In the genomic region with DNA sequence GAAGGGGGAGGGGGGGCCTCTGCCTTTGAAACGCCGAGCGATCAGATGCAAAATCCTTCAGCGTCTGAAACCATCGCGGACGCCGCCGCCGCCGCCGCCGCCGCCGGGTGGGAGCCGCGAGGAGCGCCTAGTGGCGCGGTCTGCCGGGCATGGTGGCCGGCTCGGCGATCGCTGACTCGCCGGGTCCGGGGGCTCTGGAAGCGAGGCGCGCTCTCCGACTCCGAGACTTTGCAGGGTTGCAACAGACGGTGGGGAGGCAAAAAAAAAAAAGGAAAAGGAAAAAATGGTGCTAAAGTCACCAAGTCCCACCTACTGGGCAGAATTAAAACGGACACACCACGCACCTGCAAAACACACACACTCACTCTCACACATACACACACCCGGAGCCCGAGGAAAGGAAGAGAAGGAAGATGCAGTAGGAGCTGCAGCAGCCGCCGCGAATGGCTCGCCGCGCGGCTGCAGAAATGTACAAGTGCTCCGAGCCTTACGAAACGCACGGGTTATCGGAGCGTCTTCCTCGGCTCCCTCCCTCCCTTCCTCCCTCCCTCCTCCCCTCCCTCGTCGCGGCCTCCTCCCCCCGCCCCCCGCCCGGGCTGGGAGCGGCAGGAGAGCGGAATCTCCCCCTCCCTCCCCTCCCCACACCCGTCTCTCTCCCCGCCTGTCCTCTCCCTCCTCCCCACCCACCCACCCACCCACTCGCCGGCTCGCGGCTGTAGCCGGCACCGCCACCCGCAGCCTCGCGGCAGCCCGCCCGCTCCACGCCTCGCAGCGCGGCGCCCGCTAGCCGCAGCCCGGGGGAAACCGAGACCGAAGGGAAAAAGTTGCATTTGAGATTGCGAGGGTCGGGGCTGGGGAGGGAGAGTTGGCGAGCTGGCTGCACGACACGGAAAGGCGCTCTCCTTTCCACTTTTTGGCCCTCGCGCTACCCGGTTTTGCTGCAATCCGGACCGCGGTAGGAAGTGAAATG, we compare ENCODE assay signal across 9 cellular contexts. TPM values are rescaled to one million over a fixed set of nuclear protein-coding genes. Genes with fewer than 3 reads are reported as not detected.
A peak's percentile ranks its signal among the peaks of the same experiment; 100 is the strongest.
DNase-seq lines count a peak whose midpoint lies in the region; ATAC-seq and TF ChIP-seq lines count a peak whose summit lies in the region.
"Had no signal": no experiment of that assay in that cellular context is flagged by ENCODE, and none has a peak within 500 bp of the region (broad histone marks: within the 10 kb centered on the region; RNA-seq: fewer than 3 reads in every experiment).

A gene (minus strand): TSS at position 479 of the 970 bp plus-strand sequence. CDS start 586 bp downstream, outside the sequence.

- POLR2A ChIA-PET in PC-9 (lab: Charles Lee; ENCODE audit: unreplicated experiment): no interaction called here

- no peak within 1 kb of the TSS for H3K4ac ChIP-seq in H9 (ENCODE audit: low read depth, low read length)

- TF ChIP-seq CTCF in H9 (conservative IDR thresholded peaks at IDR 0.05) (0 out of 3 replicates have a peak, but pooled peaks have one; percentile 12), smooth muscle cell (IDR thresholded peaks at IDR 0.05; ENCODE audit: borderline replicate concordance, insufficient read depth, poor library complexity, severe bottlenecking) (no peak), PC-9 (conservative IDR thresholded peaks at IDR 0.05) (no peak)

- no peak within 1 kb of the TSS for H4K5ac ChIP-seq in H9 (ENCODE audit: insufficient read length, low read depth, low read length)

- H2BK12ac ChIP-seq in H9 (ENCODE audit: insufficient read length, low read depth, low read length): no peak within 1 kb of the TSS

- peaks cover 0 to 3% (median 0%) of the 10 kb centered on the region in 3 experiments; a peak in 2 of 7 replicates for H3K36me3 Mint-ChIP-seq in H9 (ENCODE audit: insufficient read depth in 1 of 3, low read depth in 3 of 3)
- H3K36me3 Mint-ChIP-seq in activated naive CD8-positive, alpha-beta T cell: no peaks in the 10 kb centered on the region

- H2AFZ ChIP-seq in ACC112 (ENCODE audit: low read length, unreplicated experiment): no peak within 1 kb of the TSS
- H2AFZ ChIP-seq in H9 (ENCODE audit: low read length): no peak within 1 kb of the TSS
- peak within 1 kb of the TSS; percentile 43 for H2AFZ ChIP-seq in smooth muscle cell (ENCODE audit: low read depth)
- no peak within 1 kb of the TSS for H2AFZ ChIP-seq in PC-9

- H4K20me1 ChIP-seq in H9 (ENCODE audit: control insufficient read depth, insufficient read depth, insufficient read length): no peaks in the 10 kb centered on the region
- no peaks in the 10 kb centered on the region for H4K20me1 ChIP-seq in smooth muscle cell (ENCODE audit: low read depth)
- no peaks in the 10 kb centered on the region for H4K20me1 ChIP-seq in PC-9 (ENCODE audit: insufficient read depth)

- peak within 1 kb of the TSS; percentile 83 to 96 for H3K4me3 Mint-ChIP-seq in H9
- peak within 1 kb of the TSS; percentile 85 for H3K4me3 Mint-ChIP-seq in activated naive CD8-positive, alpha-beta T cell

- H3K27me3 Mint-ChIP-seq in H9 (ENCODE audit: low read depth): peaks cover 93% of the 10 kb centered on the region
- H3K27me3 Mint-ChIP-seq in activated naive CD8-positive, alpha-beta T cell: peaks cover 30% of the 10 kb centered on the region

- H3K4me3 ChIP-seq in ACC112 (ENCODE audit: low read depth, low read length) (peak within 1 kb of the TSS; percentile 59), iPS-20b (ENCODE audit: low read length) (peak within 1 kb of the TSS; percentile 84), smooth muscle cell (peak within 1 kb of the TSS; percentile 54), PC-9 (no peak within 1 kb of the TSS)

- H3K4me1 ChIP-seq in ACC112 (ENCODE audit: control insufficient read depth, insufficient read depth, low read length, unreplicated experiment): no peaks in the 10 kb centered on the region
- no peaks in the 10 kb centered on the region for H3K4me1 ChIP-seq in H9 (ENCODE audit: insufficient read depth, low read length)
- H3K4me1 ChIP-seq in iPS-20b (ENCODE audit: insufficient read depth, low read length): peaks cover 4% of the 10 kb centered on the region; the same call in 1 of the 2 replicates
- peaks cover 5% of the 10 kb centered on the region for H3K4me1 ChIP-seq in smooth muscle cell (ENCODE audit: low read depth)
- H3K4me1 ChIP-seq in PC-9 (replicated peaks; ENCODE audit: insufficient read depth): no peaks in the 10 kb centered on the region

- H3K56ac ChIP-seq in H9 (ENCODE audit: insufficient read length, low read depth, low read length): no peak within 1 kb of the TSS

- no CpG with 5 or more reads among the region's 95 CpGs for WGBS in H9 (ENCODE audit: extremely low coverage, insufficient read length, low lambda C conversion rate)
- 2% methylated on average over 60 of the region's 95 CpGs for WGBS in smooth muscle cell (ENCODE audit: low lambda C conversion rate)

- no peaks in the 10 kb centered on the region for H3K79me1 ChIP-seq in H9 (ENCODE audit: insufficient read depth, low read depth, low read length, poor library complexity, severe bottlenecking)

- no peak within 1 kb of the TSS for H2AK5ac ChIP-seq in H9 (ENCODE audit: insufficient read length, low read length)

- H3K14ac ChIP-seq in H9 (ENCODE audit: insufficient read depth, low read length): 0 out of 2 replicates have a peak within 1 kb of the TSS, but pooled peaks have one; percentile 25

- no peaks in the 10 kb centered on the region; a peak in 2 of 5 replicates for H3K9me3 Mint-ChIP-seq in H9
- no peaks in the 10 kb centered on the region for H3K9me3 Mint-ChIP-seq in activated naive CD8-positive, alpha-beta T cell (ENCODE audit: low read depth)

- H2BK20ac ChIP-seq in H9 (ENCODE audit: low read depth, low read length, poor library complexity, severe bottlenecking): no peak within 1 kb of the TSS

- H3K27ac ChIP-seq in ACC112 (ENCODE audit: low read depth, low read length) (no peak within 1 kb of the TSS), H9 (ENCODE audit: insufficient read length, low read depth, low read length) (no peak within 1 kb of the TSS), iPS-20b (ENCODE audit: low read length) (no peak within 1 kb of the TSS), smooth muscle cell (ENCODE audit: low read depth) (no peak within 1 kb of the TSS), PC-9 (no peak within 1 kb of the TSS)

- no peak within 1 kb of the TSS for H2BK5ac ChIP-seq in H9 (ENCODE audit: insufficient read length, low read length)

- no peaks in the 10 kb centered on the region for H3K9me2 ChIP-seq in PC-9 (ENCODE audit: insufficient read depth)

- DNase-seq in H9: peak; percentile 64
- no peak for DNase-seq in smooth muscle cell (lab: John Stamatoyannopoulos, UW; ENCODE audit: unreplicated experiment)
- no peak for DNase-seq in AG08396 (ENCODE audit: low spot score)
- DNase-seq in PC-9: no peak

- H2BK120ac ChIP-seq in H9 (ENCODE audit: low read depth, low read length, poor library complexity, severe bottlenecking): no peak within 1 kb of the TSS

- H4K8ac ChIP-seq in H9 (replicated peaks; ENCODE audit: insufficient read length, low read depth, low read length): no peak within 1 kb of the TSS

- peaks cover 58% of the 10 kb centered on the region for H3K27me3 ChIP-seq in ACC112 (ENCODE audit: insufficient read depth, low read length)
- peaks cover 24% of the 10 kb centered on the region for H3K27me3 ChIP-seq in H9 (ENCODE audit: insufficient read depth, low read length)
- peaks cover 73% of the 10 kb centered on the region for H3K27me3 ChIP-seq in iPS-20b (ENCODE audit: insufficient read depth, low read length)
- peaks cover 66% of the 10 kb centered on the region for H3K27me3 ChIP-seq in smooth muscle cell (ENCODE audit: low read depth)
- 0 out of 2 replicates have a peak, but pooled peaks cover 6% of the 10 kb centered on the region for H3K27me3 ChIP-seq in PC-9 (ENCODE audit: insufficient read depth, low read depth)

- no peak for ATAC-seq in HG02610 (IDR thresholded peaks at IDR 0.05; ENCODE audit: unreplicated experiment)

- H3K23ac ChIP-seq in H9 (ENCODE audit: insufficient read length, low read depth, low read length): no peak within 1 kb of the TSS

- H3K27ac Mint-ChIP-seq in H9: no peak within 1 kb of the TSS; a peak in 1 of 7 replicates
- no peak within 1 kb of the TSS for H3K27ac Mint-ChIP-seq in activated naive CD8-positive, alpha-beta T cell

- H3K36me3 ChIP-seq in ACC112 (ENCODE audit: insufficient read depth, low read length) (no peaks in the 10 kb centered on the region), iPS-20b (ENCODE audit: insufficient read depth, low read depth, low read length) (no peaks in the 10 kb centered on the region), smooth muscle cell (ENCODE audit: low read depth) (no peaks in the 10 kb centered on the region), PC-9 (ENCODE audit: low read depth) (no peaks in the 10 kb centered on the region)

- no peak within 1 kb of the TSS for H4K91ac ChIP-seq in H9 (ENCODE audit: insufficient read length, low read depth, low read length)

- CTCF ChIA-PET in PC-9 (lab: Charles Lee): no interaction called here

- intact Hi-C loops in PC-9 (cut with micrococcal nuclease; ENCODE audit: unreplicated experiment): no loop called here

- no peak within 1 kb of the TSS for H3T11ph ChIP-seq in H9 (ENCODE audit: low read length)

- H3F3A ChIP-seq in smooth muscle cell (ENCODE audit: low read depth): no peaks in the 10 kb centered on the region
- H3F3A ChIP-seq in PC-9 (ENCODE audit: insufficient read depth, low read depth): no peaks in the 10 kb centered on the region

- BruUV-seq in PC-9 (replicated peaks; lab: Mats Ljungman, UMichigan): no TSS peak

- H3K4me2 ChIP-seq in H9 (ENCODE audit: insufficient read depth, insufficient read length, low read length) (peak within 1 kb of the TSS; percentile 87), smooth muscle cell (peak within 1 kb of the TSS; percentile 85), PC-9 (no peak within 1 kb of the TSS)

- H3K18ac ChIP-seq in H9 (ENCODE audit: insufficient read length, low read depth, low read length): peak within 1 kb of the TSS; percentile 4

- no peaks in the 10 kb centered on the region for H3K79me2 ChIP-seq in ACC112 (ENCODE audit: control insufficient read depth, insufficient read depth, low read length, unreplicated experiment)
- no peaks in the 10 kb centered on the region for H3K79me2 ChIP-seq in H9 (ENCODE audit: insufficient read depth, low read length)
- H3K79me2 ChIP-seq in smooth muscle cell (ENCODE audit: low read depth): no peaks in the 10 kb centered on the region
- H3K79me2 ChIP-seq in PC-9 (ENCODE audit: low read depth): no peaks in the 10 kb centered on the region

- no peak within 1 kb of the TSS for H3K9ac ChIP-seq in H9 (ENCODE audit: extremely low read depth, insufficient read length, low read length)
- peak within 1 kb of the TSS; percentile 72; the same call in 1 of the 2 replicates for H3K9ac ChIP-seq in iPS-20b (ENCODE audit: low read depth, low read length)
- H3K9ac ChIP-seq in smooth muscle cell (ENCODE audit: low read depth): no peak within 1 kb of the TSS

- H2BK15ac ChIP-seq in H9 (ENCODE audit: low read depth, low read length): no peak within 1 kb of the TSS

- no peaks in the 10 kb centered on the region for H3K9me3 ChIP-seq in H9 (ENCODE audit: control insufficient read depth, low read depth, low read length)
- no peaks in the 10 kb centered on the region for H3K9me3 ChIP-seq in iPS-20b (ENCODE audit: insufficient read depth, low read depth, low read length)
- no peaks in the 10 kb centered on the region for H3K9me3 ChIP-seq in smooth muscle cell (replicated peaks; ENCODE audit: low read depth)
- H3K9me3 ChIP-seq in PC-9 (ENCODE audit: insufficient read depth, low read depth): no peaks in the 10 kb centered on the region

- peaks cover 17 to 25% of the 10 kb centered on the region in 2 experiments for H3K4me1 Mint-ChIP-seq in H9
- H3K4me1 Mint-ChIP-seq in activated naive CD8-positive, alpha-beta T cell (ENCODE audit: low read depth): peaks cover 17% of the 10 kb centered on the region

- H3K23me2 ChIP-seq in H9 (ENCODE audit: insufficient read length, low read depth, low read length, poor library complexity, severe bottlenecking): peaks cover 23% of the 10 kb centered on the region

RNA-seq across cellular contexts. Expression of the gene that starts here (rescaled TPM):
- 2.4 and 2.5 TPM in 2 replicates for total RNA-seq in H9 (2021)
- total RNA-seq in smooth muscle cell: 3.3 and 3.6 TPM in 2 replicates
- polyA plus RNA-seq in smooth muscle cell: 3.5 TPM in 2 replicates
- not detected in 2 replicates for total RNA-seq in PC-9 (2021)
- total RNA-seq: dermis microvascular lymphatic vessel endothelial cell had no signal
